In the genomic region with DNA sequence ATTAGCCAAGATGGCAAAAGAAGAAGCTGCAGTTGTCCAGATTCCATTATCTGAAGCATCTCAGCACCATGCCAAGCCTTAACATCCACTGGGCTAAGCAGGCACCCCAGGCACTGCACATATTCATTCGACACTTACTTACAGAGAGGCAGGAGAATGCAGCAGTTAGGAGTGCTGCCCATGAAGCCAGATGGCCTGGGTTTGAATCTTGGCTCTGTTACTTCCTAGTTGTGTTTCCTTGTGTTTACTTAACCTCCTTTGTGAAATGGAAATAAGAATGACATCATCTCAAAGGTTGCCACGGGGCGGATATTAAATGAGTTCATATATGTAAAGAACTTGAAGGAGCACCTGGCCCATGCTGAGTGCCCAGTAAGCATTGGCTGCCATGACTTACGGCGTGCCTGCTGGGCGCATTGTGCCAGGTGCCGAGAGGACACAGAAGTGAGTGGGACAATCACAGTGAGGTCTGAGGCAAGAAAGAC, we compare ENCODE assay signal across 33 cellular contexts.
"Had no signal": no experiment of that assay in that cellular context is flagged by ENCODE, and none has a peak within 500 bp of the region (broad histone marks: within the 10 kb centered on the region; RNA-seq: fewer than 3 reads in every experiment).

No MANE protein-coding gene starts in this region.

- H3K9me3 Mint-ChIP-seq: activated CD4-positive, alpha-beta memory T cell treated with anti-CD3 and anti-CD28 coated beads, Interleukin-2, amount 10 ng/mL, durations not matched to agents 7 days and 5 days; activated naive CD4-positive, alpha-beta T cell treated with anti-CD3 and anti-CD28 coated beads, Interleukin-2, amount 50 U/mL, for 24 hours had no signal

- H3K27ac ChIP-seq: ascending aorta, Peyer's patch, SJSA1, WERI-Rb-1 had no signal

- DNase-seq: activated CD4-positive, alpha-beta memory T cell treated with anti-CD3 and anti-CD28 coated beads, Interleukin-2, amount 10 ng/mL, durations not matched to agents 7 days and 5 days; activated CD4-positive, alpha-beta T cell treated with anti-CD3 and anti-CD28 coated beads for 1 hour; activated CD4-positive, alpha-beta T cell treated with anti-CD3 and anti-CD28 coated beads for 48 hours; activated CD4-positive, CD25-positive, alpha-beta regulatory T cell; activated CD8-positive, alpha-beta memory T cell treated with anti-CD3 and anti-CD28 coated beads for 24 hours; activated CD8-positive, alpha-beta memory T cell treated with anti-CD3 and anti-CD28 coated beads, Interleukin-2, amount 10 ng/mL, durations not matched to agents 7 days and 5 days; activated CD8-positive, alpha-beta memory T cell treated with anti-CD3 and anti-CD28 coated beads, Interleukin-2, amount 50 U/mL, for 48 hours; activated effector memory CD4-positive, alpha-beta T cell treated with anti-CD3 and anti-CD28 coated beads, Interleukin-2, amount 50 U/mL, for 16 hours; activated naive CD4-positive, alpha-beta T cell treated with Interleukin-2 at 50 U/mL for 16 hours; activated naive CD8-positive, alpha-beta T cell treated with anti-CD3 and anti-CD28 coated beads, Interleukin-2, amount 10 ng/mL, durations not matched to agents 7 days and 5 days; activated T-cell treated with anti-CD3 and anti-CD28 coated beads, Interleukin-2, amount 50 U/mL, for 48 hours; amygdala; cerebellar nuclear complex; Kasumi-1; NCI-H1092 treated with DMSO at 0.1 percent for 48 hours; NCI-H187 treated with DMSO at 0.1 percent for 48 hours; NCI-H2081; NCI-H2171 treated with DMSO at 0.1 percent for 48 hours; NCI-H2227 treated with DMSO at 0.1 percent for 48 hours; NCI-H524 treated with DMSO at 0.1 percent for 48 hours; NCI-H748 treated with DMSO at 0.1 percent for 48 hours; NK-92 treated with Interleukin-12 subunit alpha and Interleukin-12 subunit beta, amount 100 ng/mL, for 24 hours; PC-3; Peyer's patch; RPMI8226; SHP77 treated with DMSO at 0.1 percent for 48 hours; SK-N-SH; T-cell; T-helper 17 cell; WERI-Rb-1 had no signal

- H3K27ac Mint-ChIP-seq: activated CD4-positive, alpha-beta memory T cell treated with anti-CD3 and anti-CD28 coated beads, Interleukin-2, amount 10 ng/mL, durations not matched to agents 7 days and 5 days; activated CD8-positive, alpha-beta memory T cell treated with anti-CD3 and anti-CD28 coated beads, Interleukin-2, amount 10 ng/mL, durations not matched to agents 7 days and 5 days; activated naive CD4-positive, alpha-beta T cell treated with anti-CD3 and anti-CD28 coated beads, Interleukin-2, amount 50 U/mL, for 24 hours; activated naive CD8-positive, alpha-beta T cell treated with anti-CD3 and anti-CD28 coated beads, Interleukin-2, amount 10 ng/mL, durations not matched to agents 7 days and 5 days; T-cell; T-helper 17 cell had no signal

- H3K36me3 Mint-ChIP-seq: activated CD8-positive, alpha-beta memory T cell treated with anti-CD3 and anti-CD28 coated beads, Interleukin-2, amount 10 ng/mL, durations not matched to agents 7 days and 5 days; activated naive CD4-positive, alpha-beta T cell treated with anti-CD3 and anti-CD28 coated beads, Interleukin-2, amount 50 U/mL, for 24 hours; activated naive CD8-positive, alpha-beta T cell treated with anti-CD3 and anti-CD28 coated beads, Interleukin-2, amount 10 ng/mL, durations not matched to agents 7 days and 5 days; T-cell had no signal

- ATAC-seq: activated CD8-positive, alpha-beta memory T cell treated with anti-CD3 and anti-CD28 coated beads, Interleukin-2, amount 10 ng/mL, durations not matched to agents 7 days and 5 days; PC-3; T-cell; T-helper 17 cell had no signal

- H3K4me3 Mint-ChIP-seq: activated CD4-positive, alpha-beta memory T cell treated with anti-CD3 and anti-CD28 coated beads, Interleukin-2, amount 10 ng/mL, durations not matched to agents 7 days and 5 days; activated CD8-positive, alpha-beta memory T cell treated with anti-CD3 and anti-CD28 coated beads, Interleukin-2, amount 10 ng/mL, durations not matched to agents 7 days and 5 days; activated naive CD4-positive, alpha-beta T cell treated with anti-CD3 and anti-CD28 coated beads, Interleukin-2, amount 50 U/mL, for 24 hours; activated naive CD8-positive, alpha-beta T cell treated with anti-CD3 and anti-CD28 coated beads, Interleukin-2, amount 10 ng/mL, durations not matched to agents 7 days and 5 days; T-cell; T-helper 17 cell had no signal

- H3K27me3 ChIP-seq: ascending aorta, Peyer's patch, SJSA1 had no signal

- H3K27me3 Mint-ChIP-seq: activated CD4-positive, alpha-beta memory T cell treated with anti-CD3 and anti-CD28 coated beads, Interleukin-2, amount 10 ng/mL, durations not matched to agents 7 days and 5 days; activated CD8-positive, alpha-beta memory T cell treated with anti-CD3 and anti-CD28 coated beads, Interleukin-2, amount 10 ng/mL, durations not matched to agents 7 days and 5 days; activated naive CD4-positive, alpha-beta T cell treated with anti-CD3 and anti-CD28 coated beads, Interleukin-2, amount 50 U/mL, for 24 hours; activated naive CD8-positive, alpha-beta T cell treated with anti-CD3 and anti-CD28 coated beads, Interleukin-2, amount 10 ng/mL, durations not matched to agents 7 days and 5 days had no signal

- H3K4me1 Mint-ChIP-seq: activated CD4-positive, alpha-beta memory T cell treated with anti-CD3 and anti-CD28 coated beads, Interleukin-2, amount 10 ng/mL, durations not matched to agents 7 days and 5 days; activated CD8-positive, alpha-beta memory T cell treated with anti-CD3 and anti-CD28 coated beads, Interleukin-2, amount 10 ng/mL, durations not matched to agents 7 days and 5 days; activated naive CD4-positive, alpha-beta T cell treated with anti-CD3 and anti-CD28 coated beads, Interleukin-2, amount 50 U/mL, for 24 hours; activated naive CD8-positive, alpha-beta T cell treated with anti-CD3 and anti-CD28 coated beads, Interleukin-2, amount 10 ng/mL, durations not matched to agents 7 days and 5 days; T-cell; T-helper 17 cell had no signal

- H3K9me3 ChIP-seq: ascending aorta, Peyer's patch, SJSA1, SK-N-SH had no signal

- H3K36me3 ChIP-seq: ascending aorta, Peyer's patch, SJSA1, WERI-Rb-1 had no signal

- H3K4me3 ChIP-seq: ascending aorta, Peyer's patch, SJSA1 had no signal
